11 cellular contexts compared by ENCODE assay signal in the genomic region with DNA sequence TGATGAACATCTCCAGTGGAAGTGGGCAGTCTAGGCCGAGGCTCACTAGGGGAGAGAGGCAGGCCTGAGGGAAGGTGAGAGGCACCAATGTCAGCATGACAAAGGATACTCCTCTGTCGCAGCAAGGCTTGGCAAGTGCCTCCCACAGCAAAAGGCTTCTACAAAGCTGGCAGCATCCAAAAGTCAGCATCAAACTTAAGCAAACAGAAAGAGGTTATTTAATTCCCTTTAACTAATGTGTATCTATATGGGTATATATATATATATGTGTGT.
"Had no signal": no experiment of that assay in that cellular context is flagged by ENCODE, and none has a peak within 500 bp of the region (broad histone marks: within the 10 kb centered on the region; RNA-seq: fewer than 3 reads in every experiment).

No MANE protein-coding gene starts in this region.

- H3K27me3 ChIP-seq: hepatocyte, ovary, stomach, vagina had no signal

- H2AFZ ChIP-seq: hepatocyte had no signal

- FAIRE-seq: TTC549 had no signal

- H3K9me3 ChIP-seq: ovary, stomach, vagina had no signal

- H3K4me2 ChIP-seq: hepatocyte had no signal

- DNase-seq: activated CD4-positive, alpha-beta T cell treated with anti-CD3 and anti-CD28 coated beads, Interleukin-2, amount 50 U/mL, for 1 hour; activated CD4-positive, CD25-positive, alpha-beta regulatory T cell; activated gamma-delta T cell treated with Interleukin-2 at 50 U/mL for 16 hours; activated naive CD8-positive, alpha-beta T cell treated with anti-CD3 and anti-CD28 coated beads for 36 hours; activated T-cell treated with anti-CD3 and anti-CD28 coated beads, Interleukin-2, amount 50 U/mL, for 48 hours; kidney glomerular epithelial cell; ovary; stomach had no signal

- H3K4me3 ChIP-seq: hepatocyte, ovary, stomach, vagina had no signal

- H3K36me3 ChIP-seq: ovary, stomach, vagina had no signal

- H3K27ac ChIP-seq: hepatocyte, ovary, vagina had no signal

- H3K79me2 ChIP-seq: hepatocyte had no signal
